Comparison of ENCODE assay signal across 1 cellular context in the genomic region with DNA sequence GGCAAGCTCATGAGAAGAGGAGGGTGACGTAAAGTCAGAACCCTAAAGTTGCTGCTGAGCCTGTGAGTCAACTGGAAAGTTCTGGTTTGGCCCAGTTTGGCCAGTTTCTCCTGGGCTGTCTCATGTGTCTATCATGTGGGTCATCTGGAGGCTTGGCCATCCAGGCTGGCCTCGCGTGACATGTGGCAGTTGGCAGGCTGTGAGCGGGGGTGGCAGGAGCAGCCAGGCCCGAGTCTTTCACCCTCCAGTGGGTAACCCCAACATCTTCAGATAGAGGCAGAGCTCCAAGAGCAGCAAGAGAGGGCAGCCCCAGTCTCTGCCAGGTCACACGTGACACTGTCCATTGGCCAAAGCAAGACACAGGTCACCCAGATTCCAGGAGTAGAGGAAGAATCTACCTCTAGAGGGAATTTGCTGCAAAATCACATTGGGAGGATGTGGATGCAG.
TF ChIP-seq lines count a peak whose summit lies in the region.

No MANE protein-coding gene starts in this region.

TF ChIP-seq in HepG2, 621 proteins besides CTCF, POLR2A, EP300 and RAD21:
- TF ChIP-seq ZNF281 (CRISPR knock-in tag; IDR thresholded peaks at IDR 0.05; ENCODE audit: borderline replicate concordance) (no peak), ZNF432 (CRISPR knock-in tag; IDR thresholded peaks at IDR 0.05; ENCODE audit: borderline replicate concordance) (no peak), SMAD1 (CRISPR knock-in tag; IDR thresholded peaks at IDR 0.05; ENCODE audit: borderline replicate concordance, low read depth) (no peak), PHF8 (CRISPR knock-in tag; IDR thresholded peaks at IDR 0.05) (no peak), ZMYM3 (CRISPR knock-in tag; IDR thresholded peaks at IDR 0.05) (no peak), ESRRA (CRISPR knock-in tag; IDR thresholded peaks at IDR 0.05; ENCODE audit: low read depth) (no peak), ZNF329 (CRISPR knock-in tag; IDR thresholded peaks at IDR 0.05; ENCODE audit: low read depth) (no peak), ZBTB4 (CRISPR knock-in tag; IDR thresholded peaks at IDR 0.05; ENCODE audit: borderline replicate concordance) (no peak), HOXA3 (CRISPR knock-in tag; IDR thresholded peaks at IDR 0.05) (no peak), NR3C1 (CRISPR knock-in tag; IDR thresholded peaks at IDR 0.05) (no peak)
